24 cellular contexts compared by ENCODE assay signal in genomic region chr9:15390200-15390599, GRCh38.
"Had no signal": no experiment of that assay in that cellular context is flagged by ENCODE, and none has a peak within 500 bp of the region (broad histone marks: within the 10 kb centered on the region; RNA-seq: fewer than 3 reads in every experiment).

No MANE protein-coding gene starts in this region.

- H3K4me3 ChIP-seq: dorsolateral prefrontal cortex, neural progenitor cell, psoas muscle, testis, uterus had no signal

- H3K4me2 ChIP-seq: neural progenitor cell had no signal

- H3K9me3 ChIP-seq: psoas muscle, testis, uterus had no signal

- H3K36me3 ChIP-seq: neural progenitor cell, uterus had no signal

- ATAC-seq: activated T-cell treated with anti-CD3 and anti-CD28 coated beads, Interleukin-2, amount 50 U/mL, for 4 hours; activated T-helper 17 cell treated with anti-CD3 and anti-CD28 coated beads, Interleukin-2, amount 50 U/mL, for 72 hours; natural killer cell; psoas muscle; right cardiac atrium; stimulated activated naive CD8-positive, alpha-beta T cell treated with anti-CD3 and anti-CD28 coated beads, Interleukin-15, Interleukin-2, amounts not matched to agents 100 U/mL and 50 U/mL, for 24 hours had no signal

- H3K9ac ChIP-seq: neural progenitor cell, parathyroid adenoma had no signal

- H2AFZ ChIP-seq: neural progenitor cell, parathyroid adenoma had no signal

- H3K4me1 ChIP-seq: neural progenitor cell, parathyroid adenoma, psoas muscle, testis, uterus had no signal

- H3K27me3 ChIP-seq: dorsolateral prefrontal cortex, neural progenitor cell, testis, uterus had no signal

- DNase-seq: activated CD4-positive, alpha-beta memory T cell treated with anti-CD3 and anti-CD28 coated beads for 36 hours; activated CD4-positive, alpha-beta T cell treated with anti-CD3 and anti-CD28 coated beads, Interleukin-2, amount 10 ng/mL, durations not matched to agents 24 days and 14 days; activated CD4-positive, CD25-positive, alpha-beta regulatory T cell treated with anti-CD3 and anti-CD28 coated beads, Interleukin-2, amount 50 U/mL, for 72 hours; activated CD8-positive, alpha-beta memory T cell treated with anti-CD3 and anti-CD28 coated beads, Interleukin-2, amount 50 U/mL, for 48 hours; activated gamma-delta T cell treated with Interleukin-2 at 50 U/mL for 16 hours; activated naive CD4-positive, alpha-beta T cell treated with anti-CD3 and anti-CD28 coated beads, Interleukin-2, amount 50 U/mL, for 16 hours; activated T-cell treated with anti-CD3 and anti-CD28 coated beads, Interleukin-2, amount 50 U/mL, for 4 hours; amniotic stem cell; caudate nucleus; dorsolateral prefrontal cortex; effector memory CD4-positive, alpha-beta T cell; midbrain; natural killer cell; occipital lobe; psoas muscle; right cardiac atrium; stimulated activated CD4-positive, alpha-beta T cell treated with anti-CD3 and anti-CD28 coated beads, Interleukin-2, amount 100 ng/mL, for 48 hours; stimulated activated naive CD8-positive, alpha-beta T cell treated with anti-CD3 and anti-CD28 coated beads, Interleukin-15, Interleukin-2, amounts not matched to agents 100 U/mL and 50 U/mL, for 24 hours; testis; trophoblast cell; uterus had no signal

- H3K27ac ChIP-seq: dorsolateral prefrontal cortex, neural progenitor cell, parathyroid adenoma, psoas muscle, testis, uterus had no signal
